16 cellular contexts compared by ENCODE assay signal in genomic region chr18:76963951-76964350, GRCh38.
DNase-seq lines count a peak whose midpoint lies in the region; ATAC-seq lines count a peak whose summit lies in the region.
"Had no signal": no experiment of that assay in that cellular context is flagged by ENCODE, and none has a peak within 500 bp of the region (broad histone marks: within the 10 kb centered on the region; RNA-seq: fewer than 3 reads in every experiment).

No MANE protein-coding gene starts in this region.

- H3K36me3 ChIP-seq in SJCRH30: no peaks in the 10 kb centered on the region

- peaks cover 31% of the 10 kb centered on the region for H3K36me3 Mint-ChIP-seq in central memory CD8-positive, alpha-beta T cell (ENCODE audit: insufficient read depth)

- H3K27me3 ChIP-seq in SJCRH30: no peaks in the 10 kb centered on the region
- H3K27me3 ChIP-seq: MG63 had no signal

- DNase-seq in central memory CD8-positive, alpha-beta T cell (ENCODE audit: low spot score in 2 of 2): no peak
- no peak for DNase-seq in SJCRH30
- no peak for DNase-seq in C1 segment of cervical spinal cord (lab: John Stamatoyannopoulos, UW)
- no peak for DNase-seq in NK-92 treated with Interleukin-12 subunit alpha and Interleukin-12 subunit beta, amount 100 ng/mL, for 24 hours (lab: John Stamatoyannopoulos, UW)
- DNase-seq: activated gamma-delta T cell; caudate nucleus; erythroblast; MG63; NCI-H446 treated with DMSO at 0.1 percent for 48 hours; stimulated activated CD4-positive, alpha-beta T cell treated with anti-CD3 and anti-CD28 coated beads, Interleukin-1b, Interleukin-23, amount 100 ng/mL, for 48 hours; stimulated activated naive CD8-positive, alpha-beta T cell treated with anti-CD3 and anti-CD28 coated beads, Interleukin-15, amount 100 ng/mL, for 72 hours had no signal

- ATAC-seq in GM18499 (IDR thresholded peaks at IDR 0.05; ENCODE audit: insufficient read depth, unreplicated experiment): peak; percentile 39
- peak; percentile 30 for ATAC-seq in GM19463 (IDR thresholded peaks at IDR 0.05; ENCODE audit: unreplicated experiment)
- peak; percentile 52 for ATAC-seq in HG03159 (IDR thresholded peaks at IDR 0.05; ENCODE audit: unreplicated experiment)
- peak; percentile 40 for ATAC-seq in central memory CD8-positive, alpha-beta T cell (replicated peaks; ENCODE audit: extremely low read depth, poor library complexity, severe bottlenecking)
- no peak for ATAC-seq in HG03108 (IDR thresholded peaks at IDR 0.05; ENCODE audit: unreplicated experiment)
- ATAC-seq: GM23338; stimulated activated naive CD8-positive, alpha-beta T cell treated with anti-CD3 and anti-CD28 coated beads, Interleukin-15, amount 100 ng/mL, for 72 hours had no signal

- H3K9me3 Mint-ChIP-seq in central memory CD8-positive, alpha-beta T cell: no peaks in the 10 kb centered on the region
- H3K9me3 Mint-ChIP-seq: GM23338; stimulated activated naive CD8-positive, alpha-beta T cell treated with anti-CD3 and anti-CD28 coated beads, Interleukin-15, amount 100 ng/mL, for 72 hours had no signal

- no peaks in the 10 kb centered on the region for H3K27me3 Mint-ChIP-seq in central memory CD8-positive, alpha-beta T cell
- H3K27me3 Mint-ChIP-seq: stimulated activated naive CD8-positive, alpha-beta T cell treated with anti-CD3 and anti-CD28 coated beads, Interleukin-15, amount 100 ng/mL, for 72 hours had no signal

- H3K27ac Mint-ChIP-seq in central memory CD8-positive, alpha-beta T cell (ENCODE audit: low read depth): peak overlapping the region; percentile 61
- H3K27ac Mint-ChIP-seq: GM23338; stimulated activated naive CD8-positive, alpha-beta T cell treated with anti-CD3 and anti-CD28 coated beads, Interleukin-15, amount 100 ng/mL, for 72 hours had no signal

- H3K4me1 Mint-ChIP-seq in central memory CD8-positive, alpha-beta T cell: peaks cover 35% of the 10 kb centered on the region

- no peak overlapping the region for H3K27ac ChIP-seq in SJCRH30

- H3K9me3 ChIP-seq in SJCRH30 (replicated peaks): no peaks in the 10 kb centered on the region
- H3K9me3 ChIP-seq: MG63 had no signal

- H3K4me3 Mint-ChIP-seq in central memory CD8-positive, alpha-beta T cell: peak overlapping the region; percentile 3
- H3K4me3 Mint-ChIP-seq: GM23338; stimulated activated naive CD8-positive, alpha-beta T cell treated with anti-CD3 and anti-CD28 coated beads, Interleukin-15, amount 100 ng/mL, for 72 hours had no signal

- no peak overlapping the region for H3K4me3 ChIP-seq in SJCRH30
- H3K4me3 ChIP-seq: GM23338, MG63 had no signal

- no peaks in the 10 kb centered on the region for H3K4me1 ChIP-seq in SJCRH30
